2 cellular contexts compared by ENCODE assay signal in the genomic region with DNA sequence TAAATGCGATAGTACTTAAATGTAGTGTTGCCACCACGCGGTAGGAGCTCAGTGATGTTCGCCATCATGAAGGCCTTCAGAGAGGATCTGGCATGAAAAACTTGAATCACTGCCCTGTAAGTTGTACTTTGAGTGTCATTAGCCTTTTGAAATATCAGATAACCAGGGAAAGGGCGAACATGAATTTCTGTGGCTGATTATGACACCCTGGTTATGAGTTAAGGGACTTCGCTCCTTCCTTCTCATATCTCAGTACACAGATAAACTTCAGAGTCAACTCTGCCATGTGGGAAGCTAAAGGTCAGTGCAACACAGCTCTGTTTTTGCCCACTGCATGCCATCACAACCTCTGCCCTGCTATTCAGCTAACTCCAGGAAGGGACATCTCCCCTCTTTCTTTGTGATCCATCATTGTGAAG.
TF ChIP-seq lines count a peak whose summit lies in the region.

No MANE protein-coding gene starts in this region.

TF ChIP-seq in HepG2, 621 proteins besides CTCF, POLR2A, EP300 and RAD21 (continues in another document):
- TF ChIP-seq CEBPG (CRISPR knock-in tag; IDR thresholded peaks at IDR 0.05) (peak; percentile 43), ZSCAN25 (CRISPR knock-in tag; IDR thresholded peaks at IDR 0.05) (0 out of 2 replicates have a peak, but pooled peaks have one; percentile 33), SNAPC5 (CRISPR knock-in tag; IDR thresholded peaks at IDR 0.05; ENCODE audit: borderline replicate concordance) (no peak), FOXO1 (CRISPR knock-in tag; IDR thresholded peaks at IDR 0.05) (peak; percentile 16; the same call in 1 of the 2 replicates), HNF4G (IDR thresholded peaks at IDR 0.05; ENCODE audit: borderline replicate concordance, low read depth, low read length) (peak; percentile 90), HNF4G (CRISPR knock-in tag; IDR thresholded peaks at IDR 0.05; ENCODE audit: borderline replicate concordance, low read depth) (peak; percentile 46; the same call in 1 of the 2 replicates), LCORL (IDR thresholded peaks at IDR 0.05) (no peak), LCORL (CRISPR knock-in tag; IDR thresholded peaks at IDR 0.05) (0 out of 2 replicates have a peak, but pooled peaks have one; percentile 11), ARNTL (CRISPR knock-in tag; IDR thresholded peaks at IDR 0.05) (peak; percentile 41), NR2C2 (CRISPR knock-in tag; IDR thresholded peaks at IDR 0.05; ENCODE audit: borderline replicate concordance) (peak; percentile 66; the same call in 1 of the 2 replicates), ZNF737 (CRISPR knock-in tag; IDR thresholded peaks at IDR 0.05; ENCODE audit: borderline replicate concordance) (no peak), PITX1 (CRISPR knock-in tag; IDR thresholded peaks at IDR 0.05) (peak; percentile 43; the same call in 1 of the 2 replicates), HIC2 (CRISPR knock-in tag; IDR thresholded peaks at IDR 0.05; ENCODE audit: low read depth) (peak; percentile 93), TARDBP (CRISPR knock-in tag; IDR thresholded peaks at IDR 0.05) (0 out of 2 replicates have a peak, but pooled peaks have one; percentile 6), HOXA3 (CRISPR knock-in tag; IDR thresholded peaks at IDR 0.05) (peak; percentile 51), FOXA1 (IDR thresholded peaks at IDR 0.05) (no peak), FOXA1 (CRISPR knock-in tag; IDR thresholded peaks at IDR 0.05) (peak; percentile 46; the same call in 1 of the 2 replicates), FOXC1 (CRISPR knock-in tag; IDR thresholded peaks at IDR 0.05; ENCODE audit: borderline replicate concordance) (no peak), DRAP1 (CRISPR knock-in tag; IDR thresholded peaks at IDR 0.05) (0 out of 2 replicates have a peak, but pooled peaks have one; percentile 38), GFI1 (CRISPR knock-in tag; IDR thresholded peaks at IDR 0.05; ENCODE audit: borderline replicate concordance) (peak; percentile 90), TOE1 (CRISPR knock-in tag; IDR thresholded peaks at IDR 0.05) (no peak), ZNF205 (CRISPR knock-in tag; IDR thresholded peaks at IDR 0.05) (0 out of 2 replicates have a peak, but pooled peaks have one; percentile 30), TBX2 (CRISPR knock-in tag; IDR thresholded peaks at IDR 0.05; ENCODE audit: borderline replicate concordance) (peak; percentile 82; the same call in 1 of the 2 replicates)
- TF ChIP-seq, protein P1, sequence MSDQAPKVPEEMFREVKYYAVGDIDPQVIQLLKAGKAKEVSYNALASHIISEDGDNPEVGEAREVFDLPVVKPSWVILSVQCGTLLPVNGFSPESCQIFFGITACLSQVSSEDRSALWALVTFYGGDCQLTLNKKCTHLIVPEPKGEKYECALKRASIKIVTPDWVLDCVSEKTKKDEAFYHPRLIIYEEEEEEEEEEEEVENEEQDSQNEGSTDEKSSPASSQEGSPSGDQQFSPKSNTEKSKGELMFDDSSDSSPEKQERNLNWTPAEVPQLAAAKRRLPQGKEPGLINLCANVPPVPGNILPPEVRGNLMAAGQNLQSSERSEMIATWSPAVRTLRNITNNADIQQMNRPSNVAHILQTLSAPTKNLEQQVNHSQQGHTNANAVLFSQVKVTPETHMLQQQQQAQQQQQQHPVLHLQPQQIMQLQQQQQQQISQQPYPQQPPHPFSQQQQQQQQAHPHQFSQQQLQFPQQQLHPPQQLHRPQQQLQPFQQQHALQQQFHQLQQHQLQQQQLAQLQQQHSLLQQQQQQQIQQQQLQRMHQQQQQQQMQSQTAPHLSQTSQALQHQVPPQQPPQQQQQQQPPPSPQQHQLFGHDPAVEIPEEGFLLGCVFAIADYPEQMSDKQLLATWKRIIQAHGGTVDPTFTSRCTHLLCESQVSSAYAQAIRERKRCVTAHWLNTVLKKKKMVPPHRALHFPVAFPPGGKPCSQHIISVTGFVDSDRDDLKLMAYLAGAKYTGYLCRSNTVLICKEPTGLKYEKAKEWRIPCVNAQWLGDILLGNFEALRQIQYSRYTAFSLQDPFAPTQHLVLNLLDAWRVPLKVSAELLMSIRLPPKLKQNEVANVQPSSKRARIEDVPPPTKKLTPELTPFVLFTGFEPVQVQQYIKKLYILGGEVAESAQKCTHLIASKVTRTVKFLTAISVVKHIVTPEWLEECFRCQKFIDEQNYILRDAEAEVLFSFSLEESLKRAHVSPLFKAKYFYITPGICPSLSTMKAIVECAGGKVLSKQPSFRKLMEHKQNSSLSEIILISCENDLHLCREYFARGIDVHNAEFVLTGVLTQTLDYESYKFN (CRISPR knock-in tag; conservative IDR thresholded peaks at IDR 0.05) = peak; percentile 80
- TF ChIP-seq, protein P2, sequence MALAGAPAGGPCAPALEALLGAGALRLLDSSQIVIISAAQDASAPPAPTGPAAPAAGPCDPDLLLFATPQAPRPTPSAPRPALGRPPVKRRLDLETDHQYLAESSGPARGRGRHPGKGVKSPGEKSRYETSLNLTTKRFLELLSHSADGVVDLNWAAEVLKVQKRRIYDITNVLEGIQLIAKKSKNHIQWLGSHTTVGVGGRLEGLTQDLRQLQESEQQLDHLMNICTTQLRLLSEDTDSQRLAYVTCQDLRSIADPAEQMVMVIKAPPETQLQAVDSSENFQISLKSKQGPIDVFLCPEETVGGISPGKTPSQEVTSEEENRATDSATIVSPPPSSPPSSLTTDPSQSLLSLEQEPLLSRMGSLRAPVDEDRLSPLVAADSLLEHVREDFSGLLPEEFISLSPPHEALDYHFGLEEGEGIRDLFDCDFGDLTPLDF (CRISPR knock-in tag; IDR thresholded peaks at IDR 0.05) = no peak

TF ChIP-seq in HEK293T, 16 proteins besides CTCF, POLR2A, EP300 and RAD21:
- TF ChIP-seq NFRKB (IDR thresholded peaks at IDR 0.05) = no peak
- no peak for TF ChIP-seq TARDBP (IDR thresholded peaks at IDR 0.05)
- TF ChIP-seq LEF1 (IDR thresholded peaks at IDR 0.05; ENCODE audit: borderline replicate concordance) = no peak
- TF ChIP-seq FOXM1 (IDR thresholded peaks at IDR 0.05; ENCODE audit: borderline replicate concordance) = no peak
- TF ChIP-seq BHLHE40 (IDR thresholded peaks at IDR 0.05; ENCODE audit: borderline replicate concordance) = no peak
- no peak for TF ChIP-seq FOXK2 (IDR thresholded peaks at IDR 0.05)
- no peak for TF ChIP-seq HDGF (IDR thresholded peaks at IDR 0.05; ENCODE audit: borderline replicate concordance)
- no peak for TF ChIP-seq FOXA1 (IDR thresholded peaks at IDR 0.05)
- TF ChIP-seq ZNF384 (IDR thresholded peaks at IDR 0.05) = no peak
- TF ChIP-seq, protein P3, sequence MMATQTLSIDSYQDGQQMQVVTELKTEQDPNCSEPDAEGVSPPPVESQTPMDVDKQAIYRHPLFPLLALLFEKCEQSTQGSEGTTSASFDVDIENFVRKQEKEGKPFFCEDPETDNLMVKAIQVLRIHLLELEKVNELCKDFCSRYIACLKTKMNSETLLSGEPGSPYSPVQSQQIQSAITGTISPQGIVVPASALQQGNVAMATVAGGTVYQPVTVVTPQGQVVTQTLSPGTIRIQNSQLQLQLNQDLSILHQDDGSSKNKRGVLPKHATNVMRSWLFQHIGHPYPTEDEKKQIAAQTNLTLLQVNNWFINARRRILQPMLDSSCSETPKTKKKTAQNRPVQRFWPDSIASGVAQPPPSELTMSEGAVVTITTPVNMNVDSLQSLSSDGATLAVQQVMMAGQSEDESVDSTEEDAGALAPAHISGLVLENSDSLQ (IDR thresholded peaks at IDR 0.05) = no peak
- TF ChIP-seq SP1 (IDR thresholded peaks at IDR 0.05) = no peak
- no peak for TF ChIP-seq SUZ12 (IDR thresholded peaks at IDR 0.05)
